7 cellular contexts compared by ENCODE assay signal in genomic region chr2:119760237-119760807, GRCh38. TPM values are rescaled to one million over a fixed set of nuclear protein-coding genes. Genes with fewer than 3 reads are reported as not detected.
DNase-seq lines count a peak whose midpoint lies in the region; ATAC-seq and TF ChIP-seq lines count a peak whose summit lies in the region.

No MANE protein-coding gene starts in this region.

- POLR2A ChIA-PET in MCF 10A (lab: Yijun Ruan, JAX) = interaction anchor here (0.7 to 4.9 kb wide), 11 partner anchors 10 to 348 kb away, joined by 3 to 26 read pairs (median 5); no protein-coding TSS in a partner anchor

- TF ChIP-seq POLR2A in testis (IDR thresholded peaks at IDR 0.05) = no peak

- H3K36me3 ChIP-seq in lower lobe of right lung = no peaks in the 10 kb centered on the region
- no peaks in the 10 kb centered on the region for H3K36me3 ChIP-seq in testis (ENCODE audit: low read depth, missing control alignments)

- H3K27me3 Mint-ChIP-seq in MCF 10A (ENCODE audit: insufficient read depth, unreplicated experiment) = no peaks in the 10 kb centered on the region

- ATAC-seq in GM18519 (IDR thresholded peaks at IDR 0.05; ENCODE audit: low FRiP score, unreplicated experiment) (peak; percentile 8), lower lobe of right lung (peak; percentile 26 to 50)

- peak overlapping the region; percentile 81 for H3K4me3 Mint-ChIP-seq in MCF 10A (ENCODE audit: unreplicated experiment)

- H3K4me3 ChIP-seq in HFF-Myc (replicated peaks; ENCODE audit: low read depth, low read length) = peak overlapping the region; percentile 77
- peak overlapping the region; percentile 84 for H3K4me3 ChIP-seq in lower lobe of right lung
- peak overlapping the region; percentile 84 to 94 for H3K4me3 ChIP-seq in testis

- BruUV-seq in MCF 10A (replicated peaks; lab: Mats Ljungman, UMichigan) = no TSS peak

- peaks cover 6% of the 10 kb centered on the region for H3K36me3 Mint-ChIP-seq in MCF 10A (ENCODE audit: insufficient read depth, unreplicated experiment)

- peaks cover 48% of the 10 kb centered on the region for H3K4me1 Mint-ChIP-seq in MCF 10A (ENCODE audit: insufficient read depth, unreplicated experiment)

- peaks cover 25% of the 10 kb centered on the region for H3K4me1 ChIP-seq in lower lobe of right lung
- peaks cover 6% of the 10 kb centered on the region for H3K4me1 ChIP-seq in testis

- no peaks in the 10 kb centered on the region for H3K9me3 Mint-ChIP-seq in MCF 10A (ENCODE audit: unreplicated experiment)

- whole genome bisulfite sequencing in testis, 2 donors = 1% methylated on average over 26 to 27 of the region's 36 CpGs

- no peaks in the 10 kb centered on the region for H3K9me3 ChIP-seq in lower lobe of right lung
- H3K9me3 ChIP-seq in testis = no peaks in the 10 kb centered on the region

- no peak for TF ChIP-seq CTCF in HFF-Myc (IDR thresholded peaks at IDR 0.05; ENCODE audit: low read depth, low read length, missing control alignments)
- TF ChIP-seq CTCF in MCF 10A (IDR thresholded peaks at IDR 0.05; ENCODE audit: unreplicated experiment) = no peak
- TF ChIP-seq CTCF in lower lobe of right lung (IDR thresholded peaks at IDR 0.05) = no peak
- TF ChIP-seq CTCF in testis (IDR thresholded peaks at IDR 0.05) = no peak

- no peak for DNase-seq in HFF-Myc (ENCODE audit: extremely low read depth, low read depth)
- DNase-seq in NCI-H2171 treated with DMSO at 0.1 percent for 48 hours (lab: John Stamatoyannopoulos, UW) = peak; percentile 49
- DNase-seq in MCF 10A (ENCODE audit: unreplicated experiment) = peak; percentile 51
- DNase-seq in lower lobe of right lung = peak; percentile 77
- peak; percentile 62 for DNase-seq in testis
- no peak for DNase-seq in NCI-H2029 treated with DMSO at 0.1 percent for 48 hours (lab: John Stamatoyannopoulos, UW)

- H3K27me3 ChIP-seq in lower lobe of right lung (ENCODE audit: low read depth) = no peaks in the 10 kb centered on the region
- no peaks in the 10 kb centered on the region for H3K27me3 ChIP-seq in testis

- intact Hi-C loops in MCF 10A (cut with micrococcal nuclease) (loop anchor here (2.0 kb wide), 1 partner anchor 252 kb away; the partner anchor contains the start of gene EPB41L5), lower lobe of right lung (cut with DNase I) (no loop called here), testis (cut with DNase I; ENCODE audit: low total_unique reads) (no loop called here)

- CTCF ChIA-PET in MCF 10A (lab: Yijun Ruan, JAX) = interaction anchor here (0.6 to 1.4 kb wide), 5 partner anchors 10 to 415 kb away, joined by 3 to 4 read pairs (median 3); no protein-coding TSS in a partner anchor

- H3K27ac Mint-ChIP-seq in MCF 10A (ENCODE audit: low read depth, unreplicated experiment) = peak overlapping the region; percentile 89

- H3K27ac ChIP-seq in lower lobe of right lung (peak overlapping the region; percentile 90), testis (peak overlapping the region; percentile 87 to 93)

RNA-seq across cellular contexts. Expression of gene PTPN4, which starts 0.6 kb away (rescaled TPM):
- total RNA-seq in MCF 10A (2022) (21.1 and 27.2 TPM in 2 replicates), lower lobe of right lung (44.5 TPM), testis (10 to 100 TPM; 58.5 to 80.5 TPM)
- polyA plus RNA-seq in testis (ENCODE audit: insufficient read depth, low read depth, low replicate concordance) = 19.7 TPM

Comparison
In these comparisons a context has a peak if more than half of its experiments do, and no peak if none do; other contexts are left out.
1. DNase-seq: peak in NCI-H2171 treated with DMSO at 0.1 percent for 48 hours (single experiment), MCF 10A (single experiment), lower lobe of right lung (single experiment) and testis (single experiment); none in HFF-Myc (single experiment) and NCI-H2029 treated with DMSO at 0.1 percent for 48 hours (single experiment).
2. Peak in every context shown above with its lines, with median percentiles within 50 percentile points of each other: H3K4me3 ChIP-seq.